ENCODE assay signal across 8 cellular contexts in genomic region chr1:35505911-35506798, GRCh38. TPM values are rescaled to one million over a fixed set of nuclear protein-coding genes. Genes with fewer than 3 reads are reported as not detected.
DNase-seq lines count a peak whose midpoint lies in the region; ATAC-seq and TF ChIP-seq lines count a peak whose summit lies in the region.

No MANE protein-coding gene starts in this region.

- H3K4me1 ChIP-seq in right cardiac atrium (ENCODE audit: control insufficient read depth, insufficient read depth, low read length) (peaks cover 15% of the 10 kb centered on the region), upper lobe of right lung (peaks cover 26% of the 10 kb centered on the region)

- H3K9me3 ChIP-seq in right cardiac atrium (ENCODE audit: control insufficient read depth, low read length) (no peaks in the 10 kb centered on the region), upper lobe of right lung (no peaks in the 10 kb centered on the region)

- H3K36me3 ChIP-seq in upper lobe of right lung (peaks cover 14% of the 10 kb centered on the region), H7 (replicated peaks; ENCODE audit: control insufficient read depth, insufficient read depth, low read length) (peaks cover 9% of the 10 kb centered on the region)

- no peaks in the 10 kb centered on the region for H3K27me3 ChIP-seq in right cardiac atrium (ENCODE audit: control insufficient read depth, insufficient read depth)
- no peaks in the 10 kb centered on the region for H3K27me3 ChIP-seq in upper lobe of right lung
- H3K27me3 ChIP-seq in H7 (ENCODE audit: control insufficient read depth, insufficient read depth, low read length), result no peaks in the 10 kb centered on the region

- H3K27ac ChIP-seq in right cardiac atrium (ENCODE audit: low read length) (peak overlapping the region; percentile 19), upper lobe of right lung (peak overlapping the region; percentile 44)

- WGBS in right cardiac atrium, result 75% methylated on average over 4 of the region's 4 CpGs

- DNase-seq in Caki2 (ENCODE audit: low read depth), result peak; percentile 89
- peak; percentile 83 for DNase-seq in NCI-H2196 treated with DMSO at 0.1 percent for 48 hours (lab: John Stamatoyannopoulos, UW; ENCODE audit: unreplicated experiment)
- DNase-seq in activated T-helper 9 cell treated with anti-CD3 and anti-CD28 coated beads, Interleukin-2, amount 50 U/mL, for 16 hours (ENCODE audit: low read depth), result peak; percentile 10
- peak in 2 of 3 donors; percentile 16 to 53 for DNase-seq in right cardiac atrium
- no peak for DNase-seq in upper lobe of right lung
- DNase-seq in H7, result no peak

- TF ChIP-seq CTCF in upper lobe of right lung (IDR thresholded peaks at IDR 0.05), result no peak

- no peak overlapping the region for H3K4me3 ChIP-seq in right cardiac atrium (ENCODE audit: low read length)
- no peak overlapping the region for H3K4me3 ChIP-seq in upper lobe of right lung
- H3K4me3 ChIP-seq in H7 (ENCODE audit: insufficient read depth, low read depth, low read length), result no peak overlapping the region

- ATAC-seq in GM21367 (IDR thresholded peaks at IDR 0.05; ENCODE audit: unreplicated experiment) (peak; percentile 35), right cardiac atrium (peak; percentile 71 to 82), upper lobe of right lung (peak; percentile 71), HG02678 (IDR thresholded peaks at IDR 0.05; ENCODE audit: unreplicated experiment) (no peak)

- in situ Hi-C loops in Caki2 (cut with HindIII; ENCODE audit: low pct_unique_long_range_greater_than_20kb, low sequenced_read_pairs), result no loop called here

- intact Hi-C loops in right cardiac atrium (cut with DNase I), result no loop called here
- intact Hi-C loops in upper lobe of right lung (cut with DNase I), result no loop called here

RNA-seq across cellular contexts. Expression of gene KIAA0319L, which starts 51.0 kb away (rescaled TPM):
- 21.5 and 40.7 TPM in 2 replicates for total RNA-seq in Caki2 (2014; rRNA removed; shearing (Covaris generic); ENCODE audit: low replicate concordance)
- total RNA-seq in right cardiac atrium (10 to 100 TPM; 53.5 to 67.0 (median 60.0) TPM), upper lobe of right lung (87.7 TPM)
- polyA plus RNA-seq in right cardiac atrium, result 31.8 TPM
- 68.5 and 84.0 TPM in 2 replicates for total RNA-seq in H7 (2014; rRNA removed; shearing (Covaris generic))

RNA-seq across cellular contexts. Expression of gene NCDN, which starts 51.4 kb away (rescaled TPM):
- 7.8 and 11.2 TPM in 2 replicates for total RNA-seq in Caki2 (2014; rRNA removed; shearing (Covaris generic); ENCODE audit: low replicate concordance)
- total RNA-seq in right cardiac atrium, result 10 to 100 TPM; 26.4 to 41.6 (median 35.1) TPM
- 21.2 TPM for polyA plus RNA-seq in right cardiac atrium
- 24.8 TPM for total RNA-seq in upper lobe of right lung
- 41.9 and 50.9 TPM in 2 replicates for total RNA-seq in H7 (2014; rRNA removed; shearing (Covaris generic))

Comparison
In these comparisons a context has a peak if more than half of its experiments do, and no peak if none do; other contexts are left out.
1. DNase-seq: peak in Caki2 (single experiment), NCI-H2196 treated with DMSO at 0.1 percent for 48 hours (single experiment), activated T-helper 9 cell treated with anti-CD3 and anti-CD28 coated beads, Interleukin-2, amount 50 U/mL, for 16 hours (single experiment) and right cardiac atrium (2 of 3); none in upper lobe of right lung (single experiment) and H7 (single experiment).